In the genomic region with DNA sequence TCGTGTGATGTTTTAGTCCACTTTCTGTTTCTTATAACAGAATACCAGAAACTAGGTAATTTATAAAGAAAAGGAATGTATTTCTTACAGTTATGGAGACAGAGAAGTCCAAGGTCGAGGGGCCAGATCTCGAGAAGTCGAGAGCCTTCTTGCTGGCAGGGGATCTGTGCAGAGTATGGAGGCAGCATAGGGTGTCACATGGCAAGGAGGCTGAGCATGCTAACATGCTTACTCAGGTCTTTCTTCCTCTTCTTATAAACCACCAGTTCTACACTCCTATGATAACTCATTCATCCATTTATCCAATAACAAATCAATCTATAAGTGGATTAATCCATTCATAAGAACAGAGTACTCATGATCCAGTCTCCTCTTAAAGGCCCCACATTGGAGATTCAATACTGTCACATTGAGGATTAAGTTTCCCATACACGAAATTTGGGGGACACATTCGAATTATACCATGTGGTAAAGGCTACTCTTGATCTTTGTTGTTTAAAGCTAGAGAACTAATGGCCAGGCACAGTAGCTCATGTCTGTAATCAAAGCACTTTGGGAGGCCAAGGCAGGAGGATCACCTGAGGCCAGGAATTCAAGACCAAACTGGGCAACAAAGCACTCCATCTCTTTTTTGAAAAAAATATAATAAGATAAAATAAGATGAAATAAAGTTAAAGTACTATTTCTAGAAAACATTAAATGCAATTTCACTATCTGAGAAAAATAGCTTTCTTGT, we compare ENCODE assay signal across 9 cellular contexts. TPM values are rescaled to one million over a fixed set of nuclear protein-coding genes. Genes with fewer than 3 reads are reported as not detected.
DNase-seq lines count a peak whose midpoint lies in the region; ATAC-seq and TF ChIP-seq lines count a peak whose summit lies in the region.
"Had no signal": no experiment of that assay in that cellular context is flagged by ENCODE, and none has a peak within 500 bp of the region (broad histone marks: within the 10 kb centered on the region; RNA-seq: fewer than 3 reads in every experiment).

No MANE protein-coding gene starts in this region.

- POLR2A ChIA-PET in T-cell (lab: Charles Lee) = no interaction called here

- peaks cover 26% of the 10 kb centered on the region for H3K36me3 Mint-ChIP-seq in T-cell

- peak overlapping the region; percentile 85 for H3K4me3 ChIP-seq in fibroblast of pulmonary artery (replicated peaks; ENCODE audit: low read depth, low read length)

- ATAC-seq in T-cell (replicated peaks in 1 of 4) (no peak), HG02870 (IDR thresholded peaks at IDR 0.05; ENCODE audit: unreplicated experiment) (no peak), GM19397 (IDR thresholded peaks at IDR 0.05; ENCODE audit: unreplicated experiment) (no peak)

- DNase-seq in stimulated activated CD4-positive, alpha-beta T cell treated with anti-CD3 and anti-CD28 coated beads, Interleukin-15, amount 100 ng/mL, for 24 hours = peak; percentile 8
- DNase-seq in stimulated activated CD4-positive, alpha-beta T cell treated with anti-CD3 and anti-CD28 coated beads, Interleukin-1b, Interleukin-23, amount 100 ng/mL, for 48 hours = no peak
- DNase-seq in T-cell = no peak
- no peak for DNase-seq in fibroblast of pulmonary artery (ENCODE audit: low read depth)
- no peak for DNase-seq in NCI-H510A treated with DMSO at 0.1 percent for 48 hours (lab: John Stamatoyannopoulos, UW)
- no peak for DNase-seq in NCI-H345 treated with DMSO at 0.1 percent for 48 hours (lab: John Stamatoyannopoulos, UW; ENCODE audit: unreplicated experiment)
- DNase-seq: NCI-H2107 had no signal

- CTCF ChIA-PET in T-cell (lab: Charles Lee) = interaction anchor here in 1 of 2 donors (0.6 to 2.7 kb wide), 3 partner anchors 13 to 151 kb away, joined by 3 to 14 read pairs (median 3); no protein-coding TSS in a partner anchor

- peaks cover 48 to 65% (median 54%) of the 10 kb centered on the region in 3 donors for H3K4me1 Mint-ChIP-seq in T-cell

- H3K27me3 Mint-ChIP-seq in T-cell = no peaks in the 10 kb centered on the region

- no peak overlapping the region for H3K27ac Mint-ChIP-seq in T-cell

- peaks cover 0 to 14% (median 0%) of the 10 kb centered on the region in 3 donors for H3K9me3 Mint-ChIP-seq in T-cell

- peak overlapping the region; percentile 94 to 100 (median 98) for H3K4me3 Mint-ChIP-seq in T-cell

- TF ChIP-seq CTCF in fibroblast of pulmonary artery (IDR thresholded peaks at IDR 0.05; ENCODE audit: low read length, missing control alignments) = no peak

RNA-seq across cellular contexts. Expression of a gene that starts 2.1 kb away (rescaled TPM):
- total RNA-seq in T-cell = 10 to 100 TPM; 20.8 to 30.2 (median 27.5) TPM
